21 cellular contexts compared by ENCODE assay signal in the genomic region with DNA sequence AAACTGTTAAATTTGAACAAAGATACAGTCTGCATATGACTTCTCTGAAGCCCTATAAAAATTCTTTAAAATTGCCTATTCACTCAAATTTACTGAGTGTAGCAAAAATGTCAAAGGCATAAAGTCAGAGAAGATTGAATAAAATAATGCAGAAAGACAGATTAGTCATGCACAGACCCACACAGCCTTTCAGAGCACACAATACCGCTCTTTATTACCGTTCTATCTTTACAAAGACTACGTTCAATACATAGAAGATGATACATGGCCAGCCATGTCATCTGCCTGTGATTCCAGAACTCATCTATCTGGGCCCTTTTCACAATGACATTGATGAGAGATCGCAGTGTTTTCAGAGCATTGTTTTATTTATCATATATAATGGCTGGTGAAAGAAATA.
DNase-seq lines count a peak whose midpoint lies in the region; ATAC-seq and TF ChIP-seq lines count a peak whose summit lies in the region.
"Had no signal": no experiment of that assay in that cellular context is flagged by ENCODE, and none has a peak within 500 bp of the region (broad histone marks: within the 10 kb centered on the region; RNA-seq: fewer than 3 reads in every experiment).

No MANE protein-coding gene starts in this region.

- H3K27ac Mint-ChIP-seq in neural crest cell (ENCODE audit: unreplicated experiment), result peak overlapping the region; percentile 90
- H3K27ac Mint-ChIP-seq in CD8-positive, alpha-beta memory T cell, result no peak overlapping the region
- H3K27ac Mint-ChIP-seq: CD4-positive, CD25-positive, alpha-beta regulatory T cell had no signal

- no peaks in the 10 kb centered on the region for H3K27me3 ChIP-seq in hepatocyte
- H3K27me3 ChIP-seq in CD8-positive, alpha-beta memory T cell (ENCODE audit: insufficient read depth, low read length, poor library complexity, severe bottlenecking), result no peaks in the 10 kb centered on the region
- H3K27me3 ChIP-seq: BE2C had no signal

- peaks cover 10% of the 10 kb centered on the region for H3K4me1 ChIP-seq in hepatocyte (ENCODE audit: insufficient read depth)
- H3K4me1 ChIP-seq in CD8-positive, alpha-beta memory T cell (ENCODE audit: insufficient read depth, low read length), result no peaks in the 10 kb centered on the region

- no peaks in the 10 kb centered on the region for H4K20me1 ChIP-seq in hepatocyte (ENCODE audit: insufficient read depth, poor library complexity, severe bottlenecking)

- ATAC-seq in HG03095 (IDR thresholded peaks at IDR 0.05; ENCODE audit: unreplicated experiment), result no peak
- ATAC-seq: HepG2 had no signal

- H2AFZ ChIP-seq in hepatocyte, result no peak overlapping the region

- DNase-seq in COLO829 (ENCODE audit: low spot score) (peak; percentile 78), caudate nucleus (lab: John Stamatoyannopoulos, UW) (peak in 10 of 61 donors; percentile 28 to 72 (median 38)), hepatocyte (ENCODE audit: low spot score) (no peak), neural crest cell (ENCODE audit: low read depth, low spot score) (no peak), NCI-H2107 treated with DMSO at 0.1 percent for 48 hours (lab: John Stamatoyannopoulos, UW; ENCODE audit: unreplicated experiment) (no peak)
- DNase-seq in CD8-positive, alpha-beta memory T cell, result no peak
- DNase-seq in activated CD4-positive, alpha-beta T cell treated with anti-CD3 and anti-CD28 coated beads for 1 hour, result no peak
- DNase-seq: Calu3; CD4-positive, CD25-positive, alpha-beta regulatory T cell; EL; KBM-7; NCI-H187; NCI-H2107; NCI-H2227 treated with DMSO at 0.1 percent for 48 hours; NCI-H510A treated with DMSO at 0.1 percent for 48 hours; OCI-M1; RPMI8226; SHP77 treated with DMSO at 0.1 percent for 48 hours had no signal

- H3K4me1 Mint-ChIP-seq in neural crest cell, result peaks cover 43% of the 10 kb centered on the region
- peaks cover 6 to 16% (median 7%) of the 10 kb centered on the region in 3 donors for H3K4me1 Mint-ChIP-seq in CD8-positive, alpha-beta memory T cell

- WGBS in hepatocyte (ENCODE audit: low lambda C conversion rate, missing lambda C conversion rate), result 80% methylated on average over 4 of the region's 4 CpGs

- H3K4me2 ChIP-seq in hepatocyte, result peak overlapping the region; percentile 20

- peak overlapping the region; percentile 93 for H3K27ac ChIP-seq in caudate nucleus (ENCODE audit: low read depth, low read length)
- no peak overlapping the region for H3K27ac ChIP-seq in hepatocyte
- H3K27ac ChIP-seq in CD8-positive, alpha-beta memory T cell (ENCODE audit: low read depth, low read length), result no peak overlapping the region

- H3K36me3 Mint-ChIP-seq in neural crest cell (ENCODE audit: low read depth), result no peaks in the 10 kb centered on the region
- no peaks in the 10 kb centered on the region for H3K36me3 Mint-ChIP-seq in CD8-positive, alpha-beta memory T cell
- H3K36me3 Mint-ChIP-seq: CD4-positive, CD25-positive, alpha-beta regulatory T cell had no signal

- TF ChIP-seq CTCF in hepatocyte (IDR thresholded peaks at IDR 0.05; ENCODE audit: poor library complexity) (no peak), neural crest cell (conservative IDR thresholded peaks at IDR 0.05) (no peak)

- POLR2A ChIA-PET in CD8-positive, alpha-beta memory T cell (lab: Charles Lee), result no interaction called here

- no peak overlapping the region for H3K4me3 ChIP-seq in hepatocyte
- H3K4me3 ChIP-seq in CD8-positive, alpha-beta memory T cell (ENCODE audit: low read length), result no peak overlapping the region

- no peaks in the 10 kb centered on the region for H3K27me3 Mint-ChIP-seq in neural crest cell (ENCODE audit: low read depth)
- H3K27me3 Mint-ChIP-seq in CD8-positive, alpha-beta memory T cell, result no peaks in the 10 kb centered on the region
- H3K27me3 Mint-ChIP-seq: CD4-positive, CD25-positive, alpha-beta regulatory T cell had no signal

- no peaks in the 10 kb centered on the region for H3K9me3 ChIP-seq in hepatocyte (ENCODE audit: low read depth)
- H3K9me3 ChIP-seq in CD8-positive, alpha-beta memory T cell (ENCODE audit: low read length), result no peaks in the 10 kb centered on the region
- H3K9me3 ChIP-seq: BE2C had no signal

- no peaks in the 10 kb centered on the region for H3K9me3 Mint-ChIP-seq in neural crest cell
- peaks cover 0 to 2% (median 0%) of the 10 kb centered on the region in 5 donors for H3K9me3 Mint-ChIP-seq in CD8-positive, alpha-beta memory T cell
- H3K9me3 Mint-ChIP-seq: CD4-positive, CD25-positive, alpha-beta regulatory T cell had no signal

- no peaks in the 10 kb centered on the region for H3K9me2 ChIP-seq in hepatocyte (replicated peaks; ENCODE audit: insufficient read depth)

- no peaks in the 10 kb centered on the region for H3K79me2 ChIP-seq in hepatocyte

- no peaks in the 10 kb centered on the region for H3K36me3 ChIP-seq in hepatocyte (replicated peaks; ENCODE audit: insufficient read depth, low read depth)
- H3K36me3 ChIP-seq in CD8-positive, alpha-beta memory T cell (ENCODE audit: insufficient read depth, low read length), result no peaks in the 10 kb centered on the region
- H3K36me3 ChIP-seq: BE2C had no signal

- peak overlapping the region; percentile 50 for H3K4me3 Mint-ChIP-seq in neural crest cell
- H3K4me3 Mint-ChIP-seq in CD8-positive, alpha-beta memory T cell, result no peak overlapping the region
- H3K4me3 Mint-ChIP-seq: CD4-positive, CD25-positive, alpha-beta regulatory T cell had no signal

- CTCF ChIA-PET in CD8-positive, alpha-beta memory T cell (lab: Charles Lee), result no interaction called here
